Comparison of ENCODE assay signal across 33 cellular contexts in the genomic region with DNA sequence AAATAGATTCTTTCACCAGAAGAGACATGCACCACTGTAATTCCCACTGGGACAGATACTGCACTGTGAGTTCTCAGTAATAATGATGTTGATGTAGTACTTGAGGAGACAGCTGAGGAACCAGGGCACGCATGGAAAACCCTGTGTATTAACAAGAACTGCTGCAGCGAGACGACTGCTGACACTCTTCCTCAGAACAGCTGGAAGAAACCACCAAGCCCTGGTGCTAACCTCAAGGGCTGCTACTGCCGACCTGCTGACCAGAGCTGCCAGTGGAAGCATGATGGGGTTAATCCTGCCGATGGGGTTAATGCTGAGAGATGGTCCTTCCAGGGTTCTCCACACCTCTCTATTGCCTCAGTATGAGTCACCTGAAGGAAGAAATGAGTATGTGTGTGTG. TPM values are rescaled to one million over a fixed set of nuclear protein-coding genes. Genes with fewer than 3 reads are reported as not detected.
"Had no signal": no experiment of that assay in that cellular context is flagged by ENCODE, and none has a peak within 500 bp of the region (broad histone marks: within the 10 kb centered on the region; RNA-seq: fewer than 3 reads in every experiment).

No MANE protein-coding gene starts in this region.

- H3K9me3 ChIP-seq: adrenal gland, ascending aorta, psoas muscle, sigmoid colon, suprapubic skin had no signal

- H3K27ac Mint-ChIP-seq: activated CD4-positive, alpha-beta memory T cell treated with anti-CD3 and anti-CD28 coated beads for 36 hours; activated CD4-positive, alpha-beta T cell treated with anti-CD3 and anti-CD28 coated beads, Interleukin-2, amount 10 ng/mL, durations not matched to agents 24 days and 14 days; activated naive CD4-positive, alpha-beta T cell treated with anti-CD3 and anti-CD28 coated beads for 36 hours; activated naive CD8-positive, alpha-beta T cell treated with anti-CD3 and anti-CD28 coated beads for 36 hours; activated T-helper 1 cell treated with anti-CD3 and anti-CD28 coated beads, Interleukin-12 subunit alpha, Interleukin-12 subunit beta, Interleukin-2, Interleukin-4 antibody, amounts not matched to agents 30 ng/mL and 10 ng/mL and 1 ng/mL, durations not matched to agents 14 hours and 24 hours and 36 hours; brain; naive thymus-derived CD4-positive, alpha-beta T cell; stimulated activated naive B cell treated with anti-CD40 and anti-IgM and Interleukin-4, amounts not matched to agents 10 μg/mL and 1 μg/mL and 100 μg/mL, for 72 hours; T-helper 1 cell treated with Interleukin-12 subunit alpha and Interleukin-12 subunit beta and Interleukin-4 antibody, amounts not matched to agents 30 μg/mL and 1 μg/mL, for 36 hours had no signal

- H3K36me3 Mint-ChIP-seq: activated CD4-positive, alpha-beta memory T cell treated with anti-CD3 and anti-CD28 coated beads for 36 hours; activated naive CD8-positive, alpha-beta T cell treated with anti-CD3 and anti-CD28 coated beads for 36 hours had no signal

- H3K27me3 ChIP-seq: adrenal gland, ascending aorta, foreskin keratinocyte, sigmoid colon, suprapubic skin, tibial nerve had no signal

- H2AFZ ChIP-seq: parathyroid adenoma had no signal

- H3K9ac ChIP-seq: parathyroid adenoma had no signal

- H3K4me3 ChIP-seq: adrenal gland, ascending aorta, left ventricle myocardium inferior, lung, psoas muscle, sigmoid colon, suprapubic skin, tibial nerve had no signal

- H3K27ac ChIP-seq: adrenal gland, ascending aorta, foreskin keratinocyte, left ventricle myocardium inferior, parathyroid adenoma, psoas muscle, sigmoid colon, suprapubic skin, tibial nerve, WERI-Rb-1 had no signal

- FAIRE-seq: endothelial cell of umbilical vein, islet of Langerhans had no signal

- H3K27me3 Mint-ChIP-seq: activated CD4-positive, alpha-beta memory T cell treated with anti-CD3 and anti-CD28 coated beads for 36 hours had no signal

- ATAC-seq: activated CD4-positive, CD25-positive, alpha-beta regulatory T cell treated with anti-CD3 and anti-CD28 coated beads, Interleukin-2, amount 50 U/mL, for 24 hours; esophagus mucosa; foreskin keratinocyte; naive thymus-derived CD4-positive, alpha-beta T cell; psoas muscle; stimulated activated naive B cell treated with anti-CD40 and anti-IgM and Interleukin-4, amounts not matched to agents 10 μg/mL and 1 μg/mL and 100 μg/mL, for 72 hours had no signal

- H3K36me3 ChIP-seq: adrenal gland, ascending aorta, left ventricle myocardium inferior, sigmoid colon, suprapubic skin, tibial nerve, WERI-Rb-1 had no signal

- H3K4me3 Mint-ChIP-seq: activated CD4-positive, alpha-beta memory T cell treated with anti-CD3 and anti-CD28 coated beads for 36 hours; activated CD4-positive, alpha-beta T cell treated with anti-CD3 and anti-CD28 coated beads, Interleukin-2, amount 10 ng/mL, durations not matched to agents 24 days and 14 days; activated naive CD4-positive, alpha-beta T cell treated with anti-CD3 and anti-CD28 coated beads for 36 hours; activated naive CD8-positive, alpha-beta T cell treated with anti-CD3 and anti-CD28 coated beads for 36 hours; activated T-helper 1 cell treated with anti-CD3 and anti-CD28 coated beads, Interleukin-12 subunit alpha, Interleukin-12 subunit beta, Interleukin-2, Interleukin-4 antibody, amounts not matched to agents 30 ng/mL and 10 ng/mL and 1 ng/mL, durations not matched to agents 14 hours and 24 hours and 36 hours; brain; naive thymus-derived CD4-positive, alpha-beta T cell; stimulated activated naive B cell treated with anti-CD40 and anti-IgM and Interleukin-4, amounts not matched to agents 10 μg/mL and 1 μg/mL and 100 μg/mL, for 72 hours; T-helper 1 cell treated with Interleukin-12 subunit alpha and Interleukin-12 subunit beta and Interleukin-4 antibody, amounts not matched to agents 30 μg/mL and 1 μg/mL, for 36 hours had no signal

- H3K79me2 ChIP-seq: parathyroid adenoma had no signal

- DNase-seq: activated CD4-positive, alpha-beta memory T cell treated with anti-CD3 and anti-CD28 coated beads for 36 hours; activated CD4-positive, alpha-beta T cell treated with anti-CD3 and anti-CD28 coated beads, Interleukin-2, amount 10 ng/mL, durations not matched to agents 24 days and 14 days; activated CD8-positive, alpha-beta memory T cell treated with anti-CD3 and anti-CD28 coated beads, Interleukin-2, amount 50 U/mL, for 4 hours; activated effector memory CD4-positive, alpha-beta T cell treated with anti-CD3 and anti-CD28 coated beads, Interleukin-2, amount 50 U/mL, for 16 hours; activated naive CD4-positive, alpha-beta T cell treated with anti-CD3 and anti-CD28 coated beads for 36 hours; activated naive CD8-positive, alpha-beta T cell treated with anti-CD3 and anti-CD28 coated beads for 36 hours; activated T-cell treated with anti-CD3 and anti-CD28 coated beads, Interleukin-2, amount 50 U/mL, for 1 hour; adrenal gland; cortex of kidney; foreskin keratinocyte; left ventricle myocardium inferior; naive thymus-derived CD4-positive, alpha-beta T cell; occipital lobe; psoas muscle; sigmoid colon; stimulated activated CD4-positive, alpha-beta T cell treated with anti-CD3 and anti-CD28 coated beads, Interleukin-15, amount 100 ng/mL, for 24 hours; stimulated activated CD4-positive, alpha-beta T cell treated with anti-CD3 and anti-CD28 coated beads, Interleukin-2, amount 100 ng/mL, for 24 hours; stimulated activated naive B cell treated with anti-CD40 and anti-IgM and Interleukin-4, amounts not matched to agents 10 μg/mL and 1 μg/mL and 100 μg/mL, for 72 hours; T1000; WERI-Rb-1 had no signal

- H3K4me1 ChIP-seq: ascending aorta, foreskin keratinocyte, left ventricle myocardium inferior, parathyroid adenoma, psoas muscle, sigmoid colon, suprapubic skin, tibial nerve had no signal

- H3K4me1 Mint-ChIP-seq: activated naive CD8-positive, alpha-beta T cell treated with anti-CD3 and anti-CD28 coated beads for 36 hours; brain had no signal

RNA-seq across cellular contexts. Expression of a gene that starts 45.6 kb away (rescaled TPM):
- total RNA-seq: activated CD4-positive, alpha-beta memory T cell treated with anti-CD3 and anti-CD28 coated beads for 36 hours; activated CD4-positive, alpha-beta T cell treated with anti-CD3 and anti-CD28 coated beads, Interleukin-2, amount 10 ng/mL, durations not matched to agents 24 days and 14 days; activated CD8-positive, alpha-beta memory T cell treated with anti-CD3 and anti-CD28 coated beads for 36 hours; activated naive CD4-positive, alpha-beta T cell treated with anti-CD3 and anti-CD28 coated beads for 36 hours; activated naive CD8-positive, alpha-beta T cell treated with anti-CD3 and anti-CD28 coated beads for 36 hours; activated T-helper 1 cell treated with anti-CD3 and anti-CD28 coated beads, Interleukin-12 subunit alpha, Interleukin-12 subunit beta, Interleukin-2, Interleukin-4 antibody, amounts not matched to agents 30 ng/mL and 10 ng/mL and 1 ng/mL, durations not matched to agents 14 hours and 24 hours and 36 hours; foreskin keratinocyte had no signal
- polyA plus RNA-seq: foreskin keratinocyte; naive thymus-derived CD4-positive, alpha-beta T cell had no signal
